In genomic region chr16:1959269-1960039, GRCh38 we compare ENCODE assay signal across 1 cellular context.
TF ChIP-seq lines count a peak whose summit lies in the region.

TSS of gene NDUFB10 (plus strand) at chr16:1959538. CDS start at chr16:1959625, 87 bp downstream.

TF ChIP-seq in K562, 482 proteins besides CTCF, POLR2A, EP300 and RAD21 (continued from another document and continues in another):
- TF ChIP-seq ELK3 (CRISPR knock-in tag; IDR thresholded peaks at IDR 0.05) (no peak), DIDO1 (tag; IDR thresholded peaks at IDR 0.05; ENCODE audit: low read depth) (no peak), ZFP36 (IDR thresholded peaks at IDR 0.05; ENCODE audit: low read depth, low read length, partially characterized antibody) (peak; percentile 17), TEAD4 (IDR thresholded peaks at IDR 0.05; ENCODE audit: low read length) (no peak; the same call in 1 of the 2 replicates), TEAD4 (CRISPR knock-in tag; IDR thresholded peaks at IDR 0.05; ENCODE audit: borderline replicate concordance) (no peak), ZNF274 (IDR thresholded peaks at IDR 0.05; ENCODE audit: borderline replicate concordance, low read depth, low read length) (no peak), PRDM10 (IDR thresholded peaks at IDR 0.05; ENCODE audit: partially characterized antibody) (peak; percentile 16), CCAR2 (IDR thresholded peaks at IDR 0.05; ENCODE audit: low read depth, low read length) (no peak), EGR1 (conservative IDR thresholded peaks at IDR 0.05) (peak; percentile 77), ARID1B (IDR thresholded peaks at IDR 0.05) (no peak), HNRNPH1 (optimal IDR thresholded peaks at IDR 0.05; ENCODE audit: low read depth, low read length) (no peak), ESRRB (CRISPR knock-in tag; IDR thresholded peaks at IDR 0.05; ENCODE audit: borderline replicate concordance) (no peak), CREB3L1 (IDR thresholded peaks at IDR 0.05; ENCODE audit: borderline replicate concordance, low read depth) (peak; percentile 87), TRIM24 (IDR thresholded peaks at IDR 0.05) (no peak), ZNF695 (CRISPR knock-in tag; IDR thresholded peaks at IDR 0.05) (no peak), TOE1 (IDR thresholded peaks at IDR 0.05; ENCODE audit: borderline replicate concordance) (no peak), TOE1 (CRISPR knock-in tag; IDR thresholded peaks at IDR 0.05; ENCODE audit: borderline replicate concordance, low read depth) (no peak), ZMIZ1 (IDR thresholded peaks at IDR 0.05; ENCODE audit: low read depth in 2 of 2, low read length in 2 of 2) (no peak; a peak in 1 of 4 replicates), EP400 (IDR thresholded peaks at IDR 0.05) (peak; percentile 71; the same call in 1 of the 2 replicates), HNRNPL (IDR thresholded peaks at IDR 0.05; ENCODE audit: low read depth, low read length) (peak; percentile 95), SIRT6 (IDR thresholded peaks at IDR 0.05; ENCODE audit: low read depth, low read length) (no peak), CC2D1A (IDR thresholded peaks at IDR 0.05) (no peak), E2F3 (CRISPR knock-in tag; IDR thresholded peaks at IDR 0.05) (peak; percentile 51; the same call in 1 of the 2 replicates), ZNF143 (CRISPR knock-in tag; IDR thresholded peaks at IDR 0.05) (peak; percentile 97), PRPF4 (IDR thresholded peaks at IDR 0.05; ENCODE audit: insufficient read depth, low read depth, low read length, poor library complexity, severe bottlenecking) (no peak), MTA1 (IDR thresholded peaks at IDR 0.05; ENCODE audit: borderline replicate concordance) (no peak), TFE3 (CRISPR knock-in tag; IDR thresholded peaks at IDR 0.05) (no peak), PHF8 (IDR thresholded peaks at IDR 0.05; ENCODE audit: borderline replicate concordance, low read length) (peak; percentile 97; the same call in 1 of the 2 replicates), FOXA3 (CRISPR knock-in tag; conservative IDR thresholded peaks at IDR 0.05 in 1 of 2, IDR thresholded peaks at IDR 0.05 in 1 of 2) (no peak), CBFA2T2 (conservative IDR thresholded peaks at IDR 0.05) (no peak), RERE (CRISPR knock-in tag; IDR thresholded peaks at IDR 0.05; ENCODE audit: borderline replicate concordance) (no peak)
